In genomic region chr2:206158563-206159345, GRCh38 we compare ENCODE assay signal across 8 cellular contexts. TPM values are rescaled to one million over a fixed set of nuclear protein-coding genes. Genes with fewer than 3 reads are reported as not detected.
DNase-seq lines count a peak whose midpoint lies in the region; ATAC-seq and TF ChIP-seq lines count a peak whose summit lies in the region.

No MANE protein-coding gene starts in this region.

- H3K9me3 ChIP-seq in breast epithelium (no peaks in the 10 kb centered on the region), left lung (no peaks in the 10 kb centered on the region)

- TF ChIP-seq CTCF in GM12865 (IDR thresholded peaks at IDR 0.05; ENCODE audit: insufficient read depth, low read depth, low read length, missing control alignments) (no peak), LNCaP clone FGC (IDR thresholded peaks at IDR 0.05; ENCODE audit: control insufficient read depth, extremely low read depth, insufficient read depth) (no peak), breast epithelium (IDR thresholded peaks at IDR 0.05) (peak in 1 of 3 donors; percentile 11), left lung (IDR thresholded peaks at IDR 0.05) (no peak)

- H3K27me3 ChIP-seq in breast epithelium (no peaks in the 10 kb centered on the region), left lung (no peaks in the 10 kb centered on the region)

- intact Hi-C loops in breast epithelium (cut with DNase I; ENCODE audit: low total_unique reads): no loop called here
- intact Hi-C loops in left lung (cut with DNase I): loop anchor here in 1 of 2 donors (10.0 kb wide), 1 partner anchor 74 kb away; the partner anchor contains the start of gene INO80D

- ATAC-seq in GM21825 (IDR thresholded peaks at IDR 0.05; ENCODE audit: unreplicated experiment) (peak; percentile 9), left lung (peak; percentile 16)

- H3K4me1 ChIP-seq in breast epithelium: peaks cover 0 to 6% of the 10 kb centered on the region in 2 donors
- peaks cover 11 to 57% of the 10 kb centered on the region in 2 donors for H3K4me1 ChIP-seq in left lung

- H3K27ac ChIP-seq in breast epithelium (peak overlapping the region; percentile 90 to 93), left lung (peak overlapping the region; percentile 86 to 95)

- TF ChIP-seq POLR2A in breast epithelium (IDR thresholded peaks at IDR 0.05): no peak

- no peak for DNase-seq in GM12865 (ENCODE audit: low read depth)
- no peak for DNase-seq in LNCaP clone FGC (ENCODE audit: low read depth)
- DNase-seq in breast epithelium (ENCODE audit: low spot score in 2 of 2): no peak
- no peak for DNase-seq in left lung
- peak; percentile 24 for DNase-seq in superior temporal gyrus (ENCODE audit: extremely low spot score)
- DNase-seq in hippocampal formation (lab: John Stamatoyannopoulos, UW): no peak
- DNase-seq in stimulated activated CD4-positive, alpha-beta T cell treated with anti-CD3 and anti-CD28 coated beads, Interleukin-15, amount 100 ng/mL, for 24 hours: no peak

- H3K4me3 ChIP-seq in GM12865 (ENCODE audit: low read depth, low read length): peak overlapping the region; percentile 100
- peak overlapping the region; percentile 77 for H3K4me3 ChIP-seq in LNCaP clone FGC (ENCODE audit: low read depth, low read length)
- peak overlapping the region; percentile 61 to 89 (median 75) for H3K4me3 ChIP-seq in breast epithelium
- H3K4me3 ChIP-seq in left lung: peak overlapping the region; percentile 74 to 90

- H3K36me3 ChIP-seq in breast epithelium (no peaks in the 10 kb centered on the region), left lung (peaks cover 0 to 31% of the 10 kb centered on the region in 2 donors)

RNA-seq across cellular contexts. Expression of gene NDUFS1, which starts 0.5 kb away (rescaled TPM):
- total RNA-seq in breast epithelium (10 to 100 TPM; 55.1 to 78.4 (median 61.0) TPM), left lung (10 to 100 TPM; 74.6 to 79.8 TPM)

RNA-seq across cellular contexts. Expression of gene EEF1B2, which starts 0.9 kb away (rescaled TPM):
- total RNA-seq in breast epithelium: 100 to 1,000 TPM; 359 to 563 (median 425) TPM
- total RNA-seq in left lung: 100 to 1,000 TPM; 396 to 505 TPM
